Comparison of ENCODE assay signal across 11 cellular contexts in genomic region chr1:116345830-116346229, GRCh38. TPM values are rescaled to one million over a fixed set of nuclear protein-coding genes. Genes with fewer than 3 reads are reported as not detected.
DNase-seq lines count a peak whose midpoint lies in the region; ATAC-seq and TF ChIP-seq lines count a peak whose summit lies in the region.
"Had no signal": no experiment of that assay in that cellular context is flagged by ENCODE, and none has a peak within 500 bp of the region (broad histone marks: within the 10 kb centered on the region; RNA-seq: fewer than 3 reads in every experiment).

No MANE protein-coding gene starts in this region.

- no peaks in the 10 kb centered on the region for H3K36me3 Mint-ChIP-seq in CD8-positive, alpha-beta memory T cell
- no peaks in the 10 kb centered on the region for H3K36me3 Mint-ChIP-seq in osteocyte (ENCODE audit: unreplicated experiment)

- in situ Hi-C loops in G401 (cut with HindIII; ENCODE audit: low sequenced_read_pairs) = no loop called here

- POLR2A ChIA-PET in CD8-positive, alpha-beta memory T cell (lab: Charles Lee) = no interaction called here

- H3K4me1 Mint-ChIP-seq in CD8-positive, alpha-beta memory T cell = peaks cover 25 to 41% (median 36%) of the 10 kb centered on the region in 3 donors
- no peaks in the 10 kb centered on the region for H3K4me1 Mint-ChIP-seq in osteocyte (ENCODE audit: unreplicated experiment)

- no peak overlapping the region for H3K4me3 ChIP-seq in CD8-positive, alpha-beta memory T cell (ENCODE audit: low read length)
- H3K4me3 ChIP-seq: ovary had no signal

- H3K27ac Mint-ChIP-seq in CD8-positive, alpha-beta memory T cell = peak overlapping the region; percentile 54 to 92 (median 78)
- no peak overlapping the region for H3K27ac Mint-ChIP-seq in osteocyte (ENCODE audit: unreplicated experiment)

- H3K4me3 Mint-ChIP-seq in CD8-positive, alpha-beta memory T cell = peak overlapping the region in 4 of 7 donors; percentile 15 to 49 (median 46)
- no peak overlapping the region for H3K4me3 Mint-ChIP-seq in osteocyte (ENCODE audit: unreplicated experiment)

- H3K27ac ChIP-seq in CD8-positive, alpha-beta memory T cell (ENCODE audit: low read depth, low read length) = no peak overlapping the region
- H3K27ac ChIP-seq: ovary had no signal

- no peaks in the 10 kb centered on the region for H3K9me3 Mint-ChIP-seq in CD8-positive, alpha-beta memory T cell
- peaks cover 5% of the 10 kb centered on the region for H3K9me3 Mint-ChIP-seq in osteocyte (ENCODE audit: unreplicated experiment)

- no peaks in the 10 kb centered on the region for H3K36me3 ChIP-seq in CD8-positive, alpha-beta memory T cell (ENCODE audit: insufficient read depth, low read length)
- H3K36me3 ChIP-seq: ovary had no signal

- no peaks in the 10 kb centered on the region for H3K9me3 ChIP-seq in CD8-positive, alpha-beta memory T cell (ENCODE audit: low read length)
- H3K9me3 ChIP-seq: ovary had no signal

- H3K4me1 ChIP-seq in CD8-positive, alpha-beta memory T cell (ENCODE audit: insufficient read depth, low read length) = peaks cover 64% of the 10 kb centered on the region

- ATAC-seq in GM21717 (IDR thresholded peaks at IDR 0.05; ENCODE audit: unreplicated experiment) = no peak
- ATAC-seq in GM18511 (IDR thresholded peaks at IDR 0.05; ENCODE audit: unreplicated experiment) = no peak

- no peaks in the 10 kb centered on the region for H3K27me3 Mint-ChIP-seq in CD8-positive, alpha-beta memory T cell
- H3K27me3 Mint-ChIP-seq in osteocyte (ENCODE audit: unreplicated experiment) = peaks cover 48% of the 10 kb centered on the region

- TF ChIP-seq CTCF in osteocyte (IDR thresholded peaks at IDR 0.05) = no peak

- H3K27me3 ChIP-seq in CD8-positive, alpha-beta memory T cell (ENCODE audit: insufficient read depth, low read length, poor library complexity, severe bottlenecking) = no peaks in the 10 kb centered on the region
- H3K27me3 ChIP-seq: ovary had no signal

- CTCF ChIA-PET in CD8-positive, alpha-beta memory T cell (lab: Charles Lee) = interaction anchor here (0.9 kb wide), 1 partner anchor 207 kb away, joined by 3 read pairs; no protein-coding TSS in a partner anchor

- DNase-seq in CD8-positive, alpha-beta memory T cell = peak in 4 of 5 donors; percentile 5 to 85 (median 71)
- peak; percentile 75 for DNase-seq in G401 (ENCODE audit: low spot score)
- peak; percentile 79 for DNase-seq in NCI-H82 (lab: John Stamatoyannopoulos, UW)
- peak; percentile 81 for DNase-seq in central memory CD4-positive, alpha-beta T cell
- DNase-seq in osteocyte (ENCODE audit: extremely low spot score, unreplicated experiment) = no peak
- DNase-seq in MV-4-11 (lab: John Stamatoyannopoulos, UW) = no peak
- DNase-seq: EL, islet precursor cell, ovary had no signal

RNA-seq across cellular contexts. Expression of gene ATP1A1, which starts 27.2 kb away (rescaled TPM):
- 100 to 1,000 TPM; 259 to 263 TPM for total RNA-seq in CD8-positive, alpha-beta memory T cell
- 58.0 TPM for polyA plus RNA-seq in CD8-positive, alpha-beta memory T cell
- total RNA-seq in G401 (2014; rRNA removed; shearing (Covaris generic)) = 99.3 and 135 TPM in 2 replicates
- 213 TPM in 2 replicates for total RNA-seq in osteocyte

Comparison
In these comparisons a context has a peak if more than half of its experiments do, and no peak if none do; other contexts are left out.
1. DNase-seq: peak in CD8-positive, alpha-beta memory T cell (4 of 5), G401 (single experiment), NCI-H82 (single experiment) and central memory CD4-positive, alpha-beta T cell (single experiment); none in osteocyte (single experiment) and MV-4-11 (single experiment).